ENCODE assay signal across 1 cellular context in the genomic region with DNA sequence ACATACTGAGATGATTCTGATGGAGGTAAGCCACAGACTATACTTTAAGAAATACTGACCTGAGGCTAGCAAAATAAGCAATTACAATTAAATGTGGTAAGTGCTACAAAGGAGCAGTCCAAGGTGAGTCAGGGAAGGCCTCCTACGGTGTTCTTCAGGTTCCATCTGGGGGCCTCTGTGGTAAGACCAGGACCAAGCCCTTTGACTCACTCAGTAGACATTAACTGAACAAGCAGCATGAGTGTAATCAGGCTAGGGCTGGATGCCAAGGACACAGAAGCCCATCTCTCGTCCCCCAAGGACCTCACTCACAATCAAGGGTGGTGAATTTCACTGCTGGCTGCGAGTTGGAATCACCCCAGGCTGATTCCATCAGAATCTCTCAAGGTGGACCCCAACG.
TF ChIP-seq lines count a peak whose summit lies in the region.

No MANE protein-coding gene starts in this region.

TF ChIP-seq in IMR-90, 13 proteins besides CTCF, POLR2A, EP300 and RAD21 (continued from another document):
- peak; percentile 44; the same call in 1 of the 2 replicates for TF ChIP-seq CEBPB (IDR thresholded peaks at IDR 0.05; ENCODE audit: low read depth, low read length)
- TF ChIP-seq, protein P1, sequence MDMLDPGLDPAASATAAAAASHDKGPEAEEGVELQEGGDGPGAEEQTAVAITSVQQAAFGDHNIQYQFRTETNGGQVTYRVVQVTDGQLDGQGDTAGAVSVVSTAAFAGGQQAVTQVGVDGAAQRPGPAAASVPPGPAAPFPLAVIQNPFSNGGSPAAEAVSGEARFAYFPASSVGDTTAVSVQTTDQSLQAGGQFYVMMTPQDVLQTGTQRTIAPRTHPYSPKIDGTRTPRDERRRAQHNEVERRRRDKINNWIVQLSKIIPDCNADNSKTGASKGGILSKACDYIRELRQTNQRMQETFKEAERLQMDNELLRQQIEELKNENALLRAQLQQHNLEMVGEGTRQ (IDR thresholded peaks at IDR 0.05; ENCODE audit: low read depth, low read length) = no peak
- TF ChIP-seq MAFK (IDR thresholded peaks at IDR 0.05; ENCODE audit: low read depth, low read length) = no peak
- no peak for TF ChIP-seq MXI1 (IDR thresholded peaks at IDR 0.05; ENCODE audit: borderline replicate concordance, low read depth, low read length)
- TF ChIP-seq MAZ (IDR thresholded peaks at IDR 0.05; ENCODE audit: borderline replicate concordance, low read depth, low read length) = no peak
- no peak for TF ChIP-seq CHD1 (IDR thresholded peaks at IDR 0.05; ENCODE audit: low read depth, low read length)
